24 cellular contexts compared by ENCODE assay signal in genomic region chr17:72534776-72535175, GRCh38.
"Had no signal": no experiment of that assay in that cellular context is flagged by ENCODE, and none has a peak within 500 bp of the region (broad histone marks: within the 10 kb centered on the region; RNA-seq: fewer than 3 reads in every experiment).

No MANE protein-coding gene starts in this region.

- H3K36me3 ChIP-seq: SJSA1 had no signal

- H3K36me3 Mint-ChIP-seq: IgD-negative memory B cell, T-cell had no signal

- H3K27ac ChIP-seq: KMS-11, PC-9, SJSA1, SK-N-MC had no signal

- H3K4me3 Mint-ChIP-seq: IgD-negative memory B cell; T-cell; T-helper 1 cell treated with Interleukin-12 subunit alpha and Interleukin-12 subunit beta and Interleukin-4 antibody, amounts not matched to agents 30 μg/mL and 1 μg/mL, for 36 hours had no signal

- H3K4me2 ChIP-seq: KMS-11, PC-9 had no signal

- H3K9ac ChIP-seq: KMS-11 had no signal

- H3K27me3 ChIP-seq: SJSA1 had no signal

- H3K27ac Mint-ChIP-seq: IgD-negative memory B cell; T-cell; T-helper 1 cell treated with Interleukin-12 subunit alpha and Interleukin-12 subunit beta and Interleukin-4 antibody, amounts not matched to agents 30 μg/mL and 1 μg/mL, for 36 hours had no signal

- DNase-seq: Kasumi-1, NCI-H1092, NCI-H1105 treated with DMSO at 0.1 percent for 48 hours, NCI-H1417 treated with DMSO at 0.1 percent for 48 hours, NCI-H146, NCI-H1694 treated with DMSO at 0.1 percent for 48 hours, NCI-H1930, NCI-H2081, NCI-H2107, NCI-H2227 treated with DMSO at 0.1 percent for 48 hours, NCI-H524, NCI-H748 treated with DMSO at 0.1 percent for 48 hours, PC-9, Right ventricle myocardium superior, RPMI8226, SIG-M5, SW 1271, T-cell had no signal

- ATAC-seq: K562, T-cell had no signal

- H3K4me3 ChIP-seq: K562, PC-9, SJSA1, SK-N-MC had no signal

- H2AFZ ChIP-seq: PC-9 had no signal
